13 cellular contexts compared by ENCODE assay signal in genomic region chr13:20188649-20189553, GRCh38. TPM values are rescaled to one million over a fixed set of nuclear protein-coding genes. Genes with fewer than 3 reads are reported as not detected.
DNase-seq lines count a peak whose midpoint lies in the region; TF ChIP-seq lines count a peak whose summit lies in the region.
"Had no signal": no experiment of that assay in that cellular context is flagged by ENCODE, and none has a peak within 500 bp of the region (broad histone marks: within the 10 kb centered on the region; RNA-seq: fewer than 3 reads in every experiment).

No MANE protein-coding gene starts in this region.

- intact Hi-C loops in colonic mucosa (cut with DNase I), result no loop called here

- no peak overlapping the region for H3K4me2 ChIP-seq in OCI-LY1 (ENCODE audit: low read length)

- H3K27me3 ChIP-seq in OCI-LY1 (ENCODE audit: insufficient read depth, low read length) (0 out of 2 replicates have a peak, but pooled peaks cover 6% of the 10 kb centered on the region), colonic mucosa (peaks cover 16% of the 10 kb centered on the region)

- H3K36me3 ChIP-seq in OCI-LY1 (ENCODE audit: insufficient read depth, low read length) (no peaks in the 10 kb centered on the region), colonic mucosa (no peaks in the 10 kb centered on the region)

- DNase-seq in activated CD4-positive, alpha-beta T cell treated with anti-CD3 and anti-CD28 coated beads for 48 hours, result peak; percentile 32
- no peak for DNase-seq in activated CD4-positive, alpha-beta T cell treated with anti-CD3 and anti-CD28 coated beads, Interleukin-2, amount 50 U/mL, for 1 hour
- peak; percentile 39 for DNase-seq in colonic mucosa
- DNase-seq in progenitor cell of endocrine pancreas (ENCODE audit: low spot score, unreplicated experiment), result no peak
- no peak for DNase-seq in stimulated activated CD4-positive, alpha-beta T cell treated with anti-CD3 and anti-CD28 coated beads, Interleukin-1b, Interleukin-23, amount 100 ng/mL, for 48 hours
- no peak for DNase-seq in NCI-H1417 (lab: John Stamatoyannopoulos, UW)
- no peak for DNase-seq in mesothelial cell of epicardium (ENCODE audit: low spot score in 2 of 2, unreplicated experiment in 2 of 2)
- DNase-seq: foreskin melanocyte; mesenchymal stem cell; NCI-H226; stimulated activated CD8-positive, alpha-beta memory T cell treated with anti-CD3 and anti-CD28 coated beads, Interleukin-4, amount 100 ng/mL, for 48 hours had no signal

- no peaks in the 10 kb centered on the region for H3K9me3 Mint-ChIP-seq in progenitor cell of endocrine pancreas (ENCODE audit: low read depth)
- no peaks in the 10 kb centered on the region for H3K9me3 Mint-ChIP-seq in mesothelial cell of epicardium
- H3K9me3 Mint-ChIP-seq: central memory CD8-positive, alpha-beta T cell had no signal

- no peak overlapping the region for H2AFZ ChIP-seq in OCI-LY1 (ENCODE audit: low read length)

- H3K4me3 ChIP-seq in OCI-LY1 (ENCODE audit: low read depth, low read length, poor library complexity, severe bottlenecking), result no peak overlapping the region
- H3K4me3 ChIP-seq in colonic mucosa, result no peak overlapping the region

- H3K27me3 Mint-ChIP-seq in progenitor cell of endocrine pancreas, result peaks cover 61% of the 10 kb centered on the region
- peaks cover 29% of the 10 kb centered on the region for H3K27me3 Mint-ChIP-seq in mesothelial cell of epicardium (ENCODE audit: low read depth)

- H3K4me1 Mint-ChIP-seq in progenitor cell of endocrine pancreas (ENCODE audit: low read depth) (peaks cover 7% of the 10 kb centered on the region), mesothelial cell of epicardium (peaks cover 22% of the 10 kb centered on the region)

- no peaks in the 10 kb centered on the region for H3K79me2 ChIP-seq in OCI-LY1 (ENCODE audit: insufficient read depth, low read length)

- no peak overlapping the region for H3K4me3 Mint-ChIP-seq in progenitor cell of endocrine pancreas (ENCODE audit: low read depth)
- H3K4me3 Mint-ChIP-seq in mesothelial cell of epicardium, result no peak overlapping the region
- H3K4me3 Mint-ChIP-seq: central memory CD8-positive, alpha-beta T cell had no signal

- no peak overlapping the region for H3K27ac Mint-ChIP-seq in progenitor cell of endocrine pancreas
- H3K27ac Mint-ChIP-seq in mesothelial cell of epicardium, result no peak overlapping the region

- no peaks in the 10 kb centered on the region for H3K36me3 Mint-ChIP-seq in progenitor cell of endocrine pancreas (ENCODE audit: insufficient read depth)
- H3K36me3 Mint-ChIP-seq in mesothelial cell of epicardium, result peaks cover 9% of the 10 kb centered on the region

- H4K20me1 ChIP-seq in OCI-LY1 (ENCODE audit: insufficient read depth, low read length), result no peaks in the 10 kb centered on the region

- TF ChIP-seq CTCF in OCI-LY1 (IDR thresholded peaks at IDR 0.05; ENCODE audit: low read length), result peak; percentile 21; the same call in 1 of the 2 replicates
- TF ChIP-seq CTCF in colonic mucosa (IDR thresholded peaks at IDR 0.05), result no peak
- TF ChIP-seq CTCF in progenitor cell of endocrine pancreas (IDR thresholded peaks at IDR 0.05; ENCODE audit: unreplicated experiment), result peak; percentile 40
- TF ChIP-seq CTCF in mesothelial cell of epicardium (IDR thresholded peaks at IDR 0.05; ENCODE audit: unreplicated experiment), result no peak

- H3K9me3 ChIP-seq in OCI-LY1 (ENCODE audit: low read length), result no peaks in the 10 kb centered on the region
- H3K9me3 ChIP-seq in colonic mucosa, result no peaks in the 10 kb centered on the region

- H3K27ac ChIP-seq in OCI-LY1 (ENCODE audit: low read depth, low read length, poor library complexity, severe bottlenecking), result no peak overlapping the region
- no peak overlapping the region for H3K27ac ChIP-seq in colonic mucosa

- no peaks in the 10 kb centered on the region for H3K9me2 ChIP-seq in OCI-LY1 (ENCODE audit: low read depth, low read length)

- no peaks in the 10 kb centered on the region for H3F3A ChIP-seq in OCI-LY1 (ENCODE audit: insufficient read depth, low read length)

- H3K9ac ChIP-seq in OCI-LY1 (ENCODE audit: low read length), result no peak overlapping the region
- H3K9ac ChIP-seq in colonic mucosa (ENCODE audit: low read depth in 2 of 2, low read length in 2 of 2), result no peak overlapping the region

- H3K4me1 ChIP-seq in OCI-LY1 (ENCODE audit: insufficient read depth, low read length, severe bottlenecking) (no peaks in the 10 kb centered on the region), colonic mucosa (peaks cover 1% of the 10 kb centered on the region)

RNA-seq across cellular contexts. Expression of gene GJB2, which starts 3.8 kb away (rescaled TPM):
- 10 to 100 TPM; 41.5 to 50.4 TPM for total RNA-seq in colonic mucosa
- 1.1 and 2.4 TPM in 2 replicates for total RNA-seq in progenitor cell of endocrine pancreas
- 24.4 to 27.2 TPM (median 25.4 TPM) in 3 replicates for total RNA-seq in mesothelial cell of epicardium

RNA-seq across cellular contexts. Expression of gene GJA3, which starts 28.0 kb away (rescaled TPM):
- total RNA-seq in colonic mucosa, result under 1 TPM in 1 of 2 donors, not detected in 1; 0.05 TPM
- total RNA-seq in progenitor cell of endocrine pancreas, result 0.04 and 0.12 TPM in 2 replicates
- total RNA-seq in mesothelial cell of epicardium, result 4.4 to 5.3 TPM (median 5.2 TPM) in 3 replicates

RNA-seq across cellular contexts. Expression of gene GJB6, which starts 43.2 kb away (rescaled TPM):
- total RNA-seq in colonic mucosa (not detected), progenitor cell of endocrine pancreas (1.5 and 3.1 TPM in 2 replicates), mesothelial cell of epicardium (28.6 to 35.4 TPM (median 32.7 TPM) in 3 replicates)

Comparison
In these comparisons a context has a peak if more than half of its experiments do, and no peak if none do; other contexts are left out.
1. DNase-seq: peak in activated CD4-positive, alpha-beta T cell treated with anti-CD3 and anti-CD28 coated beads for 48 hours (single experiment) and colonic mucosa (single experiment); none in activated CD4-positive, alpha-beta T cell treated with anti-CD3 and anti-CD28 coated beads, Interleukin-2, amount 50 U/mL, for 1 hour (single experiment), progenitor cell of endocrine pancreas (single experiment), stimulated activated CD4-positive, alpha-beta T cell treated with anti-CD3 and anti-CD28 coated beads, Interleukin-1b, Interleukin-23, amount 100 ng/mL, for 48 hours (single experiment), NCI-H1417 (0 of 3) and mesothelial cell of epicardium (0 of 2).
2. CTCF ChIP-seq: peak in OCI-LY1 (single experiment) and progenitor cell of endocrine pancreas (single experiment); none in colonic mucosa (single experiment) and mesothelial cell of epicardium (single experiment).